ENCODE assay signal across 8 cellular contexts in genomic region chr11:118618115-118618990, GRCh38. TPM values are rescaled to one million over a fixed set of nuclear protein-coding genes. Genes with fewer than 3 reads are reported as not detected.
DNase-seq lines count a peak whose midpoint lies in the region; ATAC-seq, FAIRE-seq and TF ChIP-seq lines count a peak whose summit lies in the region.

No MANE protein-coding gene starts in this region.

- no TSS peak for BruUV-seq in OCI-LY7 (replicated peaks; lab: Mats Ljungman, UMichigan)

- H3K4me1 ChIP-seq in astrocyte (ENCODE audit: insufficient read depth, low read length): peaks cover 55% of the 10 kb centered on the region
- H3K4me1 ChIP-seq in right cardiac atrium (ENCODE audit: control insufficient read depth, insufficient read depth, low read length): peaks cover 26% of the 10 kb centered on the region
- peaks cover 13% of the 10 kb centered on the region for H3K4me1 ChIP-seq in CD4-positive, alpha-beta memory T cell (ENCODE audit: insufficient read depth, low read length)
- no peaks in the 10 kb centered on the region for H3K4me1 ChIP-seq in OCI-LY7 (ENCODE audit: insufficient read depth, low read length, poor library complexity, severe bottlenecking)

- no peaks in the 10 kb centered on the region for H3K9me2 ChIP-seq in OCI-LY7 (ENCODE audit: insufficient read depth, low read length)

- H3K79me2 ChIP-seq in astrocyte (ENCODE audit: insufficient read depth, low read length): peaks cover 44% of the 10 kb centered on the region
- no peaks in the 10 kb centered on the region for H3K79me2 ChIP-seq in OCI-LY7 (ENCODE audit: insufficient read depth, low read depth, low read length)

- peaks cover 15% of the 10 kb centered on the region for H3K36me3 Mint-ChIP-seq in astrocyte (ENCODE audit: low read depth, unreplicated experiment)
- H3K36me3 Mint-ChIP-seq in CD4-positive, alpha-beta memory T cell: peaks cover 0 to 3% of the 10 kb centered on the region in 2 donors

- no peaks in the 10 kb centered on the region for H3K27me3 Mint-ChIP-seq in astrocyte (ENCODE audit: low read depth, unreplicated experiment)
- H3K27me3 Mint-ChIP-seq in CD4-positive, alpha-beta memory T cell: peaks cover 11% of the 10 kb centered on the region in 2 donors

- peaks cover 75% of the 10 kb centered on the region for H3K4me1 Mint-ChIP-seq in astrocyte (ENCODE audit: low read depth, unreplicated experiment)
- peaks cover 5 to 16% (median 6%) of the 10 kb centered on the region in 4 donors for H3K4me1 Mint-ChIP-seq in CD4-positive, alpha-beta memory T cell

- FAIRE-seq in astrocyte (lab: Jason Lieb, UNC): peak; percentile 60

- peak overlapping the region; percentile 63 for H3K4me3 Mint-ChIP-seq in astrocyte (ENCODE audit: unreplicated experiment)
- H3K4me3 Mint-ChIP-seq in CD4-positive, alpha-beta memory T cell: peak overlapping the region in 1 of 8 donors; percentile 42

- H4K20me1 ChIP-seq in astrocyte (ENCODE audit: insufficient read depth, low read length) (peaks cover 16% of the 10 kb centered on the region), OCI-LY7 (ENCODE audit: insufficient read depth, low read length) (no peaks in the 10 kb centered on the region)

- H3K4me3 ChIP-seq in astrocyte (ENCODE audit: insufficient read depth, low read depth, low read length) (peak overlapping the region; percentile 11), right cardiac atrium (ENCODE audit: low read length) (no peak overlapping the region), OCI-LY7 (ENCODE audit: low read depth, low read length, poor library complexity, severe bottlenecking) (no peak overlapping the region)
- no peak overlapping the region for H3K4me3 ChIP-seq in CD4-positive, alpha-beta memory T cell (ENCODE audit: low read length in 2 of 2)

- H3K9me3 Mint-ChIP-seq in astrocyte (ENCODE audit: unreplicated experiment): peaks cover 3% of the 10 kb centered on the region
- H3K9me3 Mint-ChIP-seq in CD4-positive, alpha-beta memory T cell: peaks cover 0 to 1% (median 0%) of the 10 kb centered on the region in 8 donors

- WGBS in right cardiac atrium: 22% methylated on average over 11 of the region's 11 CpGs

- intact Hi-C loops in right cardiac atrium (cut with DNase I) (no loop called here), sciatic nerve (cut with DNase I) (no loop called here), OCI-LY7 (cut with micrococcal nuclease; ENCODE audit: unreplicated experiment) (loop anchor here (5.0 kb wide), 1 partner anchor 471 kb away; no protein-coding TSS in a partner anchor)
- intact Hi-C loops in CD4-positive, alpha-beta memory T cell (cut with micrococcal nuclease): no loop called here

- CTCF ChIA-PET in CD4-positive, alpha-beta memory T cell (lab: Charles Lee; ENCODE audit: partially characterized antibody): interaction anchor here (0.6 to 1.0 kb wide), 3 partner anchors 13 to 235 kb away, joined by 3 read pairs; no protein-coding TSS in a partner anchor
- CTCF ChIA-PET in OCI-LY7 (lab: Charles Lee; ENCODE audit: unreplicated experiment): interaction anchor here (0.6 kb wide), 1 partner anchor 9 kb away, joined by 4 read pairs; no protein-coding TSS in a partner anchor

- H3K4me2 ChIP-seq in astrocyte (ENCODE audit: low read length) (peak overlapping the region; percentile 95), OCI-LY7 (ENCODE audit: low read length) (no peak overlapping the region)

- H2AFZ ChIP-seq in astrocyte (ENCODE audit: low read depth, low read length) (peak overlapping the region; percentile 23), OCI-LY7 (ENCODE audit: low read length) (no peak overlapping the region)

- peak; percentile 83 for DNase-seq in GM04503 (ENCODE audit: low read depth)
- DNase-seq in astrocyte (ENCODE audit: low read depth): peak; percentile 87
- DNase-seq in right cardiac atrium: peak; percentile 90 to 94 (median 92)
- DNase-seq in sciatic nerve (ENCODE audit: low spot score): peak; percentile 86
- DNase-seq in CD4-positive, alpha-beta memory T cell: no peak
- no peak for DNase-seq in activated CD8-positive, alpha-beta memory T cell treated with anti-CD3 and anti-CD28 coated beads, Interleukin-2, amount 50 U/mL, for 4 hours
- DNase-seq in OCI-LY7 (ENCODE audit: low spot score): no peak
- DNase-seq in COLO668 (lab: John Stamatoyannopoulos, UW; ENCODE audit: unreplicated experiment): no peak

- H3K36me3 ChIP-seq in astrocyte (ENCODE audit: insufficient read depth, low read length): peaks cover 14% of the 10 kb centered on the region
- H3K36me3 ChIP-seq in CD4-positive, alpha-beta memory T cell (ENCODE audit: insufficient read depth, low read length): no peaks in the 10 kb centered on the region
- H3K36me3 ChIP-seq in OCI-LY7 (ENCODE audit: insufficient read depth, low read length): no peaks in the 10 kb centered on the region

- peak overlapping the region; percentile 82 for H3K9ac ChIP-seq in astrocyte (ENCODE audit: low read length)

- H3K27ac Mint-ChIP-seq in astrocyte (ENCODE audit: unreplicated experiment): peak overlapping the region; percentile 95
- no peak overlapping the region for H3K27ac Mint-ChIP-seq in CD4-positive, alpha-beta memory T cell

- H3K27ac ChIP-seq in astrocyte (ENCODE audit: low read depth, low read length): peak overlapping the region; percentile 99
- peak overlapping the region; percentile 90 for H3K27ac ChIP-seq in right cardiac atrium (ENCODE audit: low read length)
- H3K27ac ChIP-seq in CD4-positive, alpha-beta memory T cell (ENCODE audit: low read depth, low read length): no peak overlapping the region
- H3K27ac ChIP-seq in OCI-LY7 (ENCODE audit: low read depth, low read length, poor library complexity, severe bottlenecking): no peak overlapping the region

- ATAC-seq in right cardiac atrium (peak; percentile 51 to 62), sciatic nerve (peak; percentile 83)

- TF ChIP-seq CTCF in astrocyte (IDR thresholded peaks at IDR 0.05; ENCODE audit: insufficient read depth, low read depth, low read length) (no peak), OCI-LY7 (conservative IDR thresholded peaks at IDR 0.05; ENCODE audit: low read length) (no peak)

- POLR2A ChIA-PET in CD4-positive, alpha-beta memory T cell (lab: Charles Lee; ENCODE audit: partially characterized antibody): no interaction called here
- POLR2A ChIA-PET in OCI-LY7 (lab: Charles Lee): interaction anchor here (0.6 kb wide), 1 partner anchor 18 kb away, joined by 3 read pairs; no protein-coding TSS in a partner anchor

- H3K27me3 ChIP-seq in astrocyte (ENCODE audit: insufficient read depth, low read length) (no peaks in the 10 kb centered on the region), right cardiac atrium (ENCODE audit: control insufficient read depth, insufficient read depth) (no peaks in the 10 kb centered on the region)
- H3K27me3 ChIP-seq in CD4-positive, alpha-beta memory T cell (ENCODE audit: insufficient read depth, low read length): peaks cover 6% of the 10 kb centered on the region

- no peaks in the 10 kb centered on the region for H3K9me3 ChIP-seq in astrocyte (ENCODE audit: insufficient read depth, low read depth, low read length)
- no peaks in the 10 kb centered on the region for H3K9me3 ChIP-seq in right cardiac atrium (ENCODE audit: control insufficient read depth, low read length)
- no peaks in the 10 kb centered on the region for H3K9me3 ChIP-seq in CD4-positive, alpha-beta memory T cell (ENCODE audit: control insufficient read depth in 1 of 2, low read length in 2 of 2)
- no peaks in the 10 kb centered on the region for H3K9me3 ChIP-seq in OCI-LY7 (ENCODE audit: low read length)

RNA-seq across cellular contexts. Expression of gene PHLDB1, which starts 10.9 kb away (rescaled TPM):
- total RNA-seq in astrocyte (179 and 194 TPM in 2 replicates), right cardiac atrium (100 to 1,000 TPM; 123 to 177 (median 136) TPM), sciatic nerve (419 TPM), OCI-LY7 (2022) (0.19 and 0.28 TPM in 2 replicates)
- 110 TPM for polyA plus RNA-seq in right cardiac atrium
- total RNA-seq in CD4-positive, alpha-beta memory T cell: 1 to 10 TPM; 3.0 to 3.9 TPM
- polyA plus RNA-seq in CD4-positive, alpha-beta memory T cell: 1 to 10 TPM in 1 of 2 donors, under 1 TPM in 1; 0.34 to 1.2 TPM
- not detected in 2 replicates for total RNA-seq in OCI-LY7 (2014; rRNA removed; shearing (Covaris generic))

RNA-seq across cellular contexts. Expression of gene ARCN1, which starts 46.1 kb away (rescaled TPM):
- total RNA-seq in astrocyte (255 and 289 TPM in 2 replicates), right cardiac atrium (100 to 1,000 TPM in 2 of 4 donors, 10 to 100 TPM in 2; 90.3 to 138 (median 101) TPM), sciatic nerve (135 TPM), OCI-LY7 (2022) (98.9 and 101 TPM in 2 replicates)
- 69.1 TPM for polyA plus RNA-seq in right cardiac atrium
- 100 to 1,000 TPM; 133 to 134 TPM for total RNA-seq in CD4-positive, alpha-beta memory T cell
- 100 to 1,000 TPM; 157 to 168 TPM for polyA plus RNA-seq in CD4-positive, alpha-beta memory T cell
- 51.0 and 55.2 TPM in 2 replicates for total RNA-seq in OCI-LY7 (2014; rRNA removed; shearing (Covaris generic))

RNA-seq across cellular contexts. Expression of gene IFT46, which starts 52.6 kb away (rescaled TPM):
- total RNA-seq in astrocyte (14.0 and 16.5 TPM in 2 replicates), right cardiac atrium (10 to 100 TPM; 15.2 to 27.4 (median 20.1) TPM), sciatic nerve (22.2 TPM), OCI-LY7 (2022) (14.6 and 14.7 TPM in 2 replicates)
- 21.6 TPM for polyA plus RNA-seq in right cardiac atrium
- total RNA-seq in CD4-positive, alpha-beta memory T cell: 10 to 100 TPM; 12.1 to 14.9 TPM
- polyA plus RNA-seq in CD4-positive, alpha-beta memory T cell: 1 to 10 TPM; 5.7 to 5.9 TPM
- 17.5 and 17.6 TPM in 2 replicates for total RNA-seq in OCI-LY7 (2014; rRNA removed; shearing (Covaris generic))

Comparison
In these comparisons a context has a peak if more than half of its experiments do, and no peak if none do; other contexts are left out.
1. DNase-seq: peak in GM04503 (single experiment), astrocyte (single experiment), right cardiac atrium (3 of 3) and sciatic nerve (single experiment); none in CD4-positive, alpha-beta memory T cell (0 of 5), activated CD8-positive, alpha-beta memory T cell treated with anti-CD3 and anti-CD28 coated beads, Interleukin-2, amount 50 U/mL, for 4 hours (single experiment), OCI-LY7 (single experiment) and COLO668 (single experiment).
2. H3K27ac ChIP-seq: peak in astrocyte (single experiment) and right cardiac atrium (single experiment); none in CD4-positive, alpha-beta memory T cell (single experiment) and OCI-LY7 (single experiment).
3. RNA of gene PHLDB1, which starts 10.9 kb away (total RNA-seq): 419 TPM in sciatic nerve (single experiment), 179 to 194 TPM in astrocyte and 123 to 177 TPM in right cardiac atrium; 3.0 to 3.9 TPM in CD4-positive, alpha-beta memory T cell and 0.19 to 0.28 TPM in OCI-LY7; every median in the first group is over 10 times any median in the second.